8 cellular contexts compared by ENCODE assay signal in genomic region chr3:128068156-128068620, GRCh38. TPM values are rescaled to one million over a fixed set of nuclear protein-coding genes. Genes with fewer than 3 reads are reported as not detected.
A peak's percentile ranks its signal among the peaks of the same experiment; 100 is the strongest.
DNase-seq lines count a peak whose midpoint lies in the region; ATAC-seq, FAIRE-seq and TF ChIP-seq lines count a peak whose summit lies in the region.

No MANE protein-coding gene starts in this region.

- H4K20me1 ChIP-seq in H1 (replicated peaks in 1 of 2; ENCODE audit: control insufficient read depth in 1 of 2, insufficient read depth in 2 of 2, low read length in 2 of 2), result peaks cover 9 to 20% of the 10 kb centered on the region in 2 experiments

- H3K4me3 Mint-ChIP-seq in Caco-2 (ENCODE audit: unreplicated experiment), result no peak overlapping the region
- peak overlapping the region; percentile 50 for H3K4me3 Mint-ChIP-seq in neural crest cell

- WGBS in H1 (ENCODE audit: extremely low coverage in 1 of 2, insufficient coverage in 1 of 2, insufficient read length in 1 of 2, insufficient replicate concordance in 2 of 2, low coverage in 1 of 2, low lambda C conversion rate in 2 of 2, missing lambda C conversion rate in 1 of 2), 2 experiments, result 83% methylated on average over 8 of the region's 8 CpGs; no CpG with 5 or more reads in 1 of the 2 experiments

- no peak for TF ChIP-seq EP300 in H1 (IDR thresholded peaks at IDR 0.05; ENCODE audit: borderline replicate concordance in 1 of 2, low read depth in 2 of 2, low read length in 2 of 2)

- H2BK12ac ChIP-seq in H1 (ENCODE audit: low read depth, low read length), result no peak overlapping the region

- no TSS peak for BruUV-seq in Caco-2 (replicated peaks; lab: Mats Ljungman, UMichigan)

- no peak overlapping the region for H3K27ac ChIP-seq in H1 (ENCODE audit: low read depth, low read length)

- CTCF ChIA-PET in Caco-2 (lab: Charles Lee), result interaction anchor here (1.3 kb wide), 1 partner anchor 65 kb away, joined by 3 read pairs; no protein-coding TSS in a partner anchor
- CTCF ChIA-PET in H1 (lab: Charles Lee; ENCODE audit: partially characterized antibody), result interaction anchor here (0.8 to 7.1 kb wide), 20 partner anchors 8 to 376 kb away, joined by 3 to 62 read pairs (median 3); partner anchors contain the start of gene SEC61A1

- no peak overlapping the region for H3K14ac ChIP-seq in H1 (ENCODE audit: insufficient read length)

- no peak overlapping the region for H2BK120ac ChIP-seq in H1 (replicated peaks; ENCODE audit: low read depth, low read length)

- no peaks in the 10 kb centered on the region for H3K27me3 Mint-ChIP-seq in Caco-2 (ENCODE audit: insufficient read depth, unreplicated experiment)
- no peaks in the 10 kb centered on the region for H3K27me3 Mint-ChIP-seq in neural crest cell (ENCODE audit: low read depth)

- H3K36me3 Mint-ChIP-seq in Caco-2 (ENCODE audit: insufficient read depth, unreplicated experiment) (peaks cover 100% of the 10 kb centered on the region), neural crest cell (ENCODE audit: low read depth) (peaks cover 19% of the 10 kb centered on the region)

- H3K79me1 ChIP-seq in H1 (ENCODE audit: low read depth, low read length), result peaks cover 4% of the 10 kb centered on the region; the same call in 1 of the 2 replicates

- no peak overlapping the region for H2AFZ ChIP-seq in H1 (ENCODE audit: low read length)

- ATAC-seq in GM18868 (IDR thresholded peaks at IDR 0.05; ENCODE audit: unreplicated experiment), result no peak

- H2BK20ac ChIP-seq in H1 (ENCODE audit: low read length), result no peak overlapping the region

- no peak overlapping the region for H3K9ac ChIP-seq in H1 (replicated peaks in 1 of 4; ENCODE audit: extremely low read depth in 1 of 4, low read depth in 3 of 4, low read length in 3 of 4)

- H3K4me3 ChIP-seq in Caco-2 (ENCODE audit: low read depth, low read length) (no peak overlapping the region), H7 (ENCODE audit: insufficient read depth, low read depth, low read length) (no peak overlapping the region), H1 (ENCODE audit: extremely low read depth in 1 of 4, insufficient read depth in 2 of 4, low read depth in 3 of 4, low read length in 4 of 4) (no peak overlapping the region)

- H4K91ac ChIP-seq in H1 (replicated peaks; ENCODE audit: insufficient read length, low read length), result no peak overlapping the region

- no peaks in the 10 kb centered on the region for H3K79me2 ChIP-seq in H1 (ENCODE audit: control insufficient read depth in 1 of 2, insufficient read depth in 2 of 2, low read length in 2 of 2)

- no peak overlapping the region for H2BK15ac ChIP-seq in H1 (ENCODE audit: low read length)

- H4K5ac ChIP-seq in H1 (ENCODE audit: insufficient read length, low read depth, low read length), result no peak overlapping the region

- H3K9me3 Mint-ChIP-seq in Caco-2 (ENCODE audit: unreplicated experiment), result no peaks in the 10 kb centered on the region
- no peaks in the 10 kb centered on the region for H3K9me3 Mint-ChIP-seq in neural crest cell

- H3K4me2 ChIP-seq in H1 (ENCODE audit: insufficient read depth in 1 of 2, low read depth in 2 of 2, low read length in 2 of 2), result no peak overlapping the region

- FAIRE-seq in H1 (lab: Jason Lieb, UNC), result no peak

- no peak for TF ChIP-seq POLR2A in H1 (IDR thresholded peaks at IDR 0.05; ENCODE audit: control extremely low read depth in 1 of 2, low read depth in 2 of 2, low read length in 2 of 2)

- H3K4me1 Mint-ChIP-seq in Caco-2 (ENCODE audit: low read depth, unreplicated experiment), result peaks cover 6% of the 10 kb centered on the region
- H3K4me1 Mint-ChIP-seq in neural crest cell, result no peaks in the 10 kb centered on the region

- H2BK5ac ChIP-seq in H1 (ENCODE audit: low read depth, low read length), result no peak overlapping the region

- POLR2A ChIA-PET in Caco-2 (lab: Charles Lee), result no interaction called here
- POLR2A ChIA-PET in H1 (lab: Charles Lee; ENCODE audit: partially characterized antibody), result interaction anchor here (0.6 to 1.2 kb wide), 2 partner anchors 64 to 1099 kb away, joined by 3 read pairs; no protein-coding TSS in a partner anchor

- no peak overlapping the region for H3K18ac ChIP-seq in H1 (ENCODE audit: extremely low read depth, low read length)

- H3K9me3 ChIP-seq in Caco-2 (no peaks in the 10 kb centered on the region), H1 (ENCODE audit: insufficient read depth in 2 of 2, low read depth in 1 of 2, low read length in 1 of 2) (no peaks in the 10 kb centered on the region)

- H3K27ac Mint-ChIP-seq in Caco-2 (ENCODE audit: unreplicated experiment), result peak overlapping the region; percentile 66
- no peak overlapping the region for H3K27ac Mint-ChIP-seq in neural crest cell (ENCODE audit: unreplicated experiment)

- H3K4ac ChIP-seq in H1 (replicated peaks; ENCODE audit: insufficient read length, low read depth, low read length), result no peak overlapping the region

- no peak overlapping the region for H3K23ac ChIP-seq in H1 (ENCODE audit: insufficient read length)

- H3K27me3 ChIP-seq in Caco-2 (replicated peaks; ENCODE audit: control insufficient read depth, insufficient read depth, low read length), result no peaks in the 10 kb centered on the region
- H3K27me3 ChIP-seq in H7 (ENCODE audit: control insufficient read depth, insufficient read depth, low read length), result no peaks in the 10 kb centered on the region
- H3K27me3 ChIP-seq in H1 (replicated peaks in 1 of 4; ENCODE audit: control insufficient read depth in 3 of 4, extremely low read depth in 1 of 4, insufficient read depth in 3 of 4, low read length in 3 of 4), result no peaks in the 10 kb centered on the region

- no peaks in the 10 kb centered on the region for H3K23me2 ChIP-seq in H1 (ENCODE audit: low read depth, low read length)

- no peak overlapping the region for H2AK5ac ChIP-seq in H1 (ENCODE audit: low read depth, low read length)

- intact Hi-C loops in Caco-2 (cut with micrococcal nuclease; ENCODE audit: unreplicated experiment), result loop anchor here (1.0 kb wide), 1 partner anchor 65 kb away; no protein-coding TSS in a partner anchor

- H3K36me3 ChIP-seq in Caco-2 (ENCODE audit: control insufficient read depth, insufficient read depth, low read length) (peaks cover 3% of the 10 kb centered on the region), H7 (replicated peaks; ENCODE audit: control insufficient read depth, insufficient read depth, low read length) (peaks cover 57% of the 10 kb centered on the region), H1 (ENCODE audit: control insufficient read depth in 2 of 4, insufficient read depth in 4 of 4, low read length in 3 of 4) (peaks cover 44 to 89% (median 79%) of the 10 kb centered on the region in 4 experiments)

- peak overlapping the region; percentile 53; the same call in 1 of the 2 replicates for H4K8ac ChIP-seq in H1 (ENCODE audit: extremely low read depth, insufficient read depth, low read length)

- TF ChIP-seq RAD21 in H1 (IDR thresholded peaks at IDR 0.05 in 1 of 2, conservative IDR thresholded peaks at IDR 0.05 in 1 of 2; ENCODE audit: low read depth in 2 of 2, low read length in 2 of 2), result peak; percentile 49 to 59

- H3K4me1 ChIP-seq in Caco-2 (no peaks in the 10 kb centered on the region), H1 (replicated peaks in 1 of 4; ENCODE audit: control insufficient read depth in 3 of 4, insufficient read depth in 4 of 4, low read length in 3 of 4) (no peaks in the 10 kb centered on the region)

- DNase-seq in Caco-2 (peak in 1 of 2 experiments; percentile 69), H7 (peak; percentile 81), SHP77 (lab: John Stamatoyannopoulos, UW) (peak; percentile 22 to 48), H1 (ENCODE audit: low read depth in 1 of 2, low spot score in 2 of 2) (peak in 1 of 2 experiments; percentile 58), neural crest cell (ENCODE audit: low read depth, low spot score) (peak; percentile 44), DMS79 (lab: John Stamatoyannopoulos, UW) (no peak), middle frontal gyrus (ENCODE audit: extremely low spot score, low spot score) (no peak)

- peak; percentile 48 to 68 for TF ChIP-seq CTCF in Caco-2 (IDR thresholded peaks at IDR 0.05; ENCODE audit: insufficient read depth in 1 of 2, low read depth in 1 of 2, low read length in 1 of 2, severe bottlenecking in 1 of 2, unreplicated experiment in 1 of 2)
- peak in 2 of 3 experiments; percentile 64 to 72; a peak in 3 of 4 replicates for TF ChIP-seq CTCF in H1 (IDR thresholded peaks at IDR 0.05; ENCODE audit: control extremely low read depth in 1 of 3, insufficient read depth in 1 of 3, low read depth in 1 of 3, low read length in 3 of 3)
- peak; percentile 66 for TF ChIP-seq CTCF in neural crest cell (conservative IDR thresholded peaks at IDR 0.05)

- H3K56ac ChIP-seq in H1 (replicated peaks; ENCODE audit: insufficient read length, low read depth, low read length), result no peak overlapping the region

TF ChIP-seq in H1, 55 proteins besides CTCF, POLR2A, EP300 and RAD21 (continues in another document):
- TF ChIP-seq TCF12 (IDR thresholded peaks at IDR 0.05; ENCODE audit: low read depth, low read length) (no peak), CREB1 (IDR thresholded peaks at IDR 0.05) (no peak), SRF (IDR thresholded peaks at IDR 0.05; ENCODE audit: low read depth, low read length) (no peak)

RNA-seq across cellular contexts. Expression of gene SEC61A1, which starts 16.0 kb away (rescaled TPM):
- total RNA-seq in Caco-2 (2022) (176 and 178 TPM in 2 replicates), neural crest cell (181 and 184 TPM in 2 replicates)
- total RNA-seq in H7 (2014; rRNA removed; shearing (Covaris generic)), result 88.9 and 121 TPM in 2 replicates
- total RNA-seq in H1 (2021; fragmentation: NEBNext Ultra II Directional; extraction: Animal tissue kit (Norgen Biotek cat#: 25700)), result 157 and 165 TPM in 2 replicates
- 115 and 133 TPM in 2 replicates for polyA plus RNA-seq in H1 (2011; rRNA removed)
- polyA plus RNA-seq in H1 (2011; cell fraction: cytosol; rRNA removed), result 107 TPM
- 127 TPM for polyA plus RNA-seq in H1 (2011; cell fraction: nucleus; rRNA removed)
- 119 to 133 TPM (median 124 TPM) in 4 replicates for polyA plus RNA-seq in H1 (2012, experiment 1 of 2)
- polyA plus RNA-seq in H1 (2012, experiment 2 of 2), result 142 TPM
- polyA plus RNA-seq in H1 (2013, experiment 1 of 2), result 197 TPM
- polyA plus RNA-seq in H1 (2013, experiment 2 of 2), result 202 TPM
- polyA minus RNA-seq in H1 (2011; rRNA and poly(A)+ RNA removed), result 262 and 327 TPM in 2 replicates
- polyA minus RNA-seq in H1 (2011; cell fraction: cytosol; rRNA and poly(A)+ RNA removed), result 101 TPM
- polyA minus RNA-seq in H1 (2011; cell fraction: nucleus; rRNA and poly(A)+ RNA removed), result 78.2 TPM

RNA-seq across cellular contexts. Expression of gene RUVBL1, which starts 55.4 kb away (rescaled TPM):
- total RNA-seq in Caco-2 (2022) (53.3 and 56.4 TPM in 2 replicates), neural crest cell (92.4 and 93.1 TPM in 2 replicates)
- 179 and 182 TPM in 2 replicates for total RNA-seq in H7 (2014; rRNA removed; shearing (Covaris generic))
- total RNA-seq in H1 (2021; fragmentation: NEBNext Ultra II Directional; extraction: Animal tissue kit (Norgen Biotek cat#: 25700)), result 131 and 135 TPM in 2 replicates
- 112 and 113 TPM in 2 replicates for polyA plus RNA-seq in H1 (2011; rRNA removed)
- 155 TPM for polyA plus RNA-seq in H1 (2011; cell fraction: cytosol; rRNA removed)
- 102 TPM for polyA plus RNA-seq in H1 (2011; cell fraction: nucleus; rRNA removed)
- 147 to 169 TPM (median 163 TPM) in 4 replicates for polyA plus RNA-seq in H1 (2012, experiment 1 of 2)
- polyA plus RNA-seq in H1 (2012, experiment 2 of 2), result 94.8 TPM
- polyA plus RNA-seq in H1 (2013, experiment 1 of 2), result 76.0 TPM
- polyA plus RNA-seq in H1 (2013, experiment 2 of 2), result 74.4 TPM
- 78.8 and 104 TPM in 2 replicates for polyA minus RNA-seq in H1 (2011; rRNA and poly(A)+ RNA removed)
- 81.2 TPM for polyA minus RNA-seq in H1 (2011; cell fraction: cytosol; rRNA and poly(A)+ RNA removed)
- polyA minus RNA-seq in H1 (2011; cell fraction: nucleus; rRNA and poly(A)+ RNA removed), result 68.8 TPM

Comparison
In these comparisons a context has a peak if more than half of its experiments do, and no peak if none do; other contexts are left out.
1. DNase-seq: peak in H7 (single experiment), SHP77 (2 of 2) and neural crest cell (single experiment); none in DMS79 (single experiment) and middle frontal gyrus (single experiment).
2. Peak in every context shown above with its lines, with median percentiles within 50 percentile points of each other: CTCF ChIP-seq.